Comparison of ENCODE assay signal across 16 cellular contexts in the genomic region with DNA sequence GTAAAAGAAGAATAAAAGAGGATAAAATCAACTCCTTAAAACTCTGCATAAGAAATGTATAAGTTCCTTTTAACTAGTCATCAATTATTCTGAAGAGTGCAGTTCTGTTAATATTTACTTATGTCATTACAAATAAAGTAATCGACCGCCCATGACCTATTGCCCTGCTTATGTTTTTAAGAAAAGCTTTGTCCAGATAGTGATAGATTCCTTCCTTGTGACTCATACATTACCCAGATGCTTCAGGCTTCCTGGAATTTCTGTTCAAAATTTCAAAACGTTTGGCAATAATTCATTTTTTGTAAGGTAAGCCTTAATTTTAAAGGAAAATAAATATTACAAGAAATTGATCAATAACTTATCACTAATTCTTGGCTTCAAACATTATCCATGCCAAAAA.
DNase-seq lines count a peak whose midpoint lies in the region; ATAC-seq, FAIRE-seq and TF ChIP-seq lines count a peak whose summit lies in the region.
"Had no signal": no experiment of that assay in that cellular context is flagged by ENCODE, and none has a peak within 500 bp of the region (broad histone marks: within the 10 kb centered on the region; RNA-seq: fewer than 3 reads in every experiment).

No MANE protein-coding gene starts in this region.

- no peaks in the 10 kb centered on the region for H3K4me1 ChIP-seq in gastrocnemius medialis
- H3K4me1 ChIP-seq: heart right ventricle, parathyroid adenoma had no signal

- H3K36me3 ChIP-seq in brain microvascular endothelial cell (replicated peaks): no peaks in the 10 kb centered on the region
- H3K36me3 ChIP-seq in gastrocnemius medialis: no peaks in the 10 kb centered on the region
- H3K36me3 ChIP-seq: heart right ventricle had no signal

- FAIRE-seq in islet of Langerhans (lab: Jason Lieb, UNC): peak; percentile 13
- FAIRE-seq: A204.1 had no signal

- no peak for ATAC-seq in gastrocnemius medialis
- ATAC-seq: heart right ventricle had no signal

- H3K4me3 ChIP-seq in brain microvascular endothelial cell (ENCODE audit: low read depth, low read length): no peak overlapping the region
- no peak overlapping the region for H3K4me3 ChIP-seq in gastrocnemius medialis
- H3K4me3 ChIP-seq: heart right ventricle had no signal

- H3K27ac ChIP-seq in brain microvascular endothelial cell (no peak overlapping the region), gastrocnemius medialis (no peak overlapping the region)
- H3K27ac ChIP-seq: heart right ventricle, parathyroid adenoma had no signal

- TF ChIP-seq POLR2A in gastrocnemius medialis (IDR thresholded peaks at IDR 0.05): no peak

- no peaks in the 10 kb centered on the region for H3K9me3 ChIP-seq in gastrocnemius medialis
- H3K9me3 ChIP-seq: heart right ventricle had no signal

- in situ Hi-C loops in brain microvascular endothelial cell (cut with HindIII; ENCODE audit: low pct_ligation_motif_present, low sequenced_read_pairs): no loop called here
- in situ Hi-C loops in gastrocnemius medialis (cut with MboI; ENCODE audit: low sequenced_read_pairs in 4 of 4): no loop called here
- in situ Hi-C loops in GM13976 (cut with MboI; ENCODE audit: low sequenced_read_pairs, unreplicated experiment): no loop called here

- H3K27me3 ChIP-seq in brain microvascular endothelial cell (replicated peaks) (no peaks in the 10 kb centered on the region), gastrocnemius medialis (no peaks in the 10 kb centered on the region)
- H3K27me3 ChIP-seq: heart right ventricle had no signal

- DNase-seq in A172 (ENCODE audit: low spot score): peak; percentile 28
- DNase-seq in HT-29 (ENCODE audit: low spot score): peak; percentile 58
- peak; percentile 59 for DNase-seq in brain microvascular endothelial cell
- DNase-seq in central memory CD4-positive, alpha-beta T cell: no peak
- no peak for DNase-seq in activated gamma-delta T cell treated with Interleukin-2 at 50 U/mL for 16 hours
- DNase-seq in gastrocnemius medialis: no peak
- no peak for DNase-seq in GM13976 (ENCODE audit: low spot score)
- DNase-seq: activated naive CD8-positive, alpha-beta T cell treated with anti-CD3 and anti-CD28 coated beads for 36 hours; DMS79; H7; heart right ventricle; NCI-H1092 treated with DMSO at 0.1 percent for 48 hours; NCI-H524 had no signal

- TF ChIP-seq CTCF in brain microvascular endothelial cell (IDR thresholded peaks at IDR 0.05; ENCODE audit: low read depth, low read length, missing control alignments) (no peak), gastrocnemius medialis (IDR thresholded peaks at IDR 0.05 in 4 of 5, conservative IDR thresholded peaks at IDR 0.05 in 1 of 5) (no peak), GM13976 (IDR thresholded peaks at IDR 0.05; ENCODE audit: borderline replicate concordance, control extremely low read depth, extremely low read depth, insufficient read depth, missing control alignments) (no peak)

- intact Hi-C loops in gastrocnemius medialis (cut with DNase I; ENCODE audit: low total_unique reads): no loop called here

Comparison
In these comparisons a context has a peak if more than half of its experiments do, and no peak if none do; other contexts are left out.
1. DNase-seq: peak in A172 (single experiment), HT-29 (single experiment) and brain microvascular endothelial cell (single experiment); none in central memory CD4-positive, alpha-beta T cell (single experiment), activated gamma-delta T cell treated with Interleukin-2 at 50 U/mL for 16 hours (single experiment), gastrocnemius medialis (0 of 2) and GM13976 (single experiment).